Comparison of ENCODE assay signal across 22 cellular contexts in genomic region chr12:122928891-122929538, GRCh38.
"Had no signal": no experiment of that assay in that cellular context is flagged by ENCODE, and none has a peak within 500 bp of the region (broad histone marks: within the 10 kb centered on the region; RNA-seq: fewer than 3 reads in every experiment).

No MANE protein-coding gene starts in this region.

- H3K4me1 Mint-ChIP-seq: activated CD4-positive, alpha-beta memory T cell treated with anti-CD3 and anti-CD28 coated beads, Interleukin-2, amount 10 ng/mL, durations not matched to agents 7 days and 5 days had no signal

- H3K4me3 Mint-ChIP-seq: activated CD4-positive, alpha-beta memory T cell treated with anti-CD3 and anti-CD28 coated beads, Interleukin-2, amount 10 ng/mL, durations not matched to agents 7 days and 5 days; activated naive CD4-positive, alpha-beta T cell treated with anti-CD3 and anti-CD28 coated beads for 36 hours; activated T-cell treated with anti-CD3 and anti-CD28 coated beads, Interleukin-2, amount 50 U/mL, for 24 hours; brain; memory B cell; stimulated activated naive CD8-positive, alpha-beta T cell treated with anti-CD3 and anti-CD28 coated beads, Interleukin-15, Interleukin-2, amounts not matched to agents 100 ng/mL and 50 ng/mL, for 24 hours; T-cell had no signal

- H3K36me3 Mint-ChIP-seq: memory B cell, naive B cell, T-cell had no signal

- DNase-seq: activated CD4-positive, alpha-beta memory T cell treated with anti-CD3 and anti-CD28 coated beads, Interleukin-2, amount 10 ng/mL, durations not matched to agents 7 days and 5 days; activated CD4-positive, alpha-beta T cell treated with anti-CD3 and anti-CD28 coated beads for 48 hours; activated CD4-positive, CD25-positive, alpha-beta regulatory T cell; activated naive CD4-positive, alpha-beta T cell treated with anti-CD3 and anti-CD28 coated beads for 36 hours; activated T-cell treated with anti-CD3 and anti-CD28 coated beads, Interleukin-2, amount 50 U/mL, for 24 hours; central memory CD4-positive, alpha-beta T cell; cortex of kidney; effector CD4-positive, alpha-beta T cell; heart left ventricle; kidney glomerular epithelial cell; left ventricle myocardium superior; naive B cell; stimulated activated CD4-positive, alpha-beta T cell treated with anti-CD3 and anti-CD28 coated beads, Interleukin-2, amount 100 ng/mL, for 24 hours; T-cell; transverse colon had no signal

- H3K27me3 ChIP-seq: esophagus muscularis mucosa, gastroesophageal sphincter, heart left ventricle, suprapubic skin, transverse colon, vagina had no signal

- H3K9me3 Mint-ChIP-seq: activated CD4-positive, alpha-beta memory T cell treated with anti-CD3 and anti-CD28 coated beads, Interleukin-2, amount 10 ng/mL, durations not matched to agents 7 days and 5 days; activated naive CD4-positive, alpha-beta T cell treated with anti-CD3 and anti-CD28 coated beads for 36 hours; activated T-cell treated with anti-CD3 and anti-CD28 coated beads, Interleukin-2, amount 50 U/mL, for 24 hours; brain; memory B cell; naive B cell; stimulated activated naive CD8-positive, alpha-beta T cell treated with anti-CD3 and anti-CD28 coated beads, Interleukin-15, Interleukin-2, amounts not matched to agents 100 ng/mL and 50 ng/mL, for 24 hours; T-cell had no signal

- H3K27me3 Mint-ChIP-seq: activated CD4-positive, alpha-beta memory T cell treated with anti-CD3 and anti-CD28 coated beads, Interleukin-2, amount 10 ng/mL, durations not matched to agents 7 days and 5 days; activated T-cell treated with anti-CD3 and anti-CD28 coated beads, Interleukin-2, amount 50 U/mL, for 24 hours; brain; memory B cell; naive B cell; stimulated activated naive CD8-positive, alpha-beta T cell treated with anti-CD3 and anti-CD28 coated beads, Interleukin-15, Interleukin-2, amounts not matched to agents 100 ng/mL and 50 ng/mL, for 24 hours; T-cell had no signal

- H3K4me1 ChIP-seq: esophagus muscularis mucosa, gastroesophageal sphincter, heart left ventricle, suprapubic skin, transverse colon, vagina had no signal

- ATAC-seq: gastroesophageal sphincter, left ventricle myocardium superior, T-cell had no signal

- H3K36me3 ChIP-seq: transverse colon, vagina had no signal

- H3K27ac ChIP-seq: esophagus muscularis mucosa, gastroesophageal sphincter, heart left ventricle, suprapubic skin, transverse colon, vagina had no signal

- H3K27ac Mint-ChIP-seq: activated CD4-positive, alpha-beta memory T cell treated with anti-CD3 and anti-CD28 coated beads, Interleukin-2, amount 10 ng/mL, durations not matched to agents 7 days and 5 days; activated naive CD4-positive, alpha-beta T cell treated with anti-CD3 and anti-CD28 coated beads for 36 hours; activated T-cell treated with anti-CD3 and anti-CD28 coated beads, Interleukin-2, amount 50 U/mL, for 24 hours; memory B cell; stimulated activated naive CD8-positive, alpha-beta T cell treated with anti-CD3 and anti-CD28 coated beads, Interleukin-15, Interleukin-2, amounts not matched to agents 100 ng/mL and 50 ng/mL, for 24 hours; T-cell had no signal

- H3K4me3 ChIP-seq: esophagus muscularis mucosa, gastroesophageal sphincter, heart left ventricle, suprapubic skin, transverse colon, vagina had no signal

- H3K9me3 ChIP-seq: esophagus muscularis mucosa, gastroesophageal sphincter, heart left ventricle, suprapubic skin, transverse colon, vagina had no signal
